Comparison of ENCODE assay signal across 8 cellular contexts in genomic region chr5:60843693-60844428, GRCh38. TPM values are rescaled to one million over a fixed set of nuclear protein-coding genes. Genes with fewer than 3 reads are reported as not detected.
DNase-seq lines count a peak whose midpoint lies in the region; ATAC-seq and TF ChIP-seq lines count a peak whose summit lies in the region.

Gene ELOVL7, minus strand, starts transcription at chr5:60844269. Its CDS starts 56,872 bp downstream, at chr5:60787397.

- peak within 1 kb of the TSS; percentile 92 for H3K18ac ChIP-seq in neuronal stem cell (ENCODE audit: low read length)

- H3K79me1 ChIP-seq in neuronal stem cell (ENCODE audit: low read depth, low read length) = no peaks in the 10 kb centered on the region

- no peaks in the 10 kb centered on the region for H3K9me3 ChIP-seq in CD4-positive, alpha-beta T cell (ENCODE audit: control insufficient read depth, low read length)
- no peaks in the 10 kb centered on the region for H3K9me3 ChIP-seq in neuronal stem cell (replicated peaks in 1 of 2; ENCODE audit: control insufficient read depth in 2 of 2, insufficient read depth in 1 of 2, low read depth in 1 of 2, low read length in 2 of 2)
- no peaks in the 10 kb centered on the region for H3K9me3 ChIP-seq in upper lobe of left lung

- no peak within 1 kb of the TSS for H3K27ac ChIP-seq in CD4-positive, alpha-beta T cell (ENCODE audit: low read depth, low read length)
- H3K27ac ChIP-seq in foreskin keratinocyte = peak within 1 kb of the TSS; percentile 73
- H3K27ac ChIP-seq in neuronal stem cell (replicated peaks; ENCODE audit: low read length) = no peak within 1 kb of the TSS
- peak within 1 kb of the TSS in 1 of 4 donors; percentile 69 for H3K27ac ChIP-seq in upper lobe of left lung

- peak within 1 kb of the TSS; percentile 66 for H3K4me3 Mint-ChIP-seq in CD4-positive, alpha-beta T cell

- H3K4me3 ChIP-seq in neuronal stem cell (ENCODE audit: low read length in 2 of 2) = peak within 1 kb of the TSS; percentile 57 to 97
- H3K4me3 ChIP-seq in upper lobe of left lung = peak within 1 kb of the TSS; percentile 30 to 84 (median 71)

- H3K4me1 ChIP-seq in foreskin keratinocyte (no peaks in the 10 kb centered on the region), neuronal stem cell (ENCODE audit: control insufficient read depth in 2 of 2, insufficient read depth in 1 of 2, low read depth in 1 of 2, low read length in 2 of 2) (peaks cover 3 to 5% of the 10 kb centered on the region in 2 donors), upper lobe of left lung (peaks cover 7 to 22% (median 8%) of the 10 kb centered on the region in 4 donors)

- H3K4ac ChIP-seq in neuronal stem cell (ENCODE audit: low read length) = no peak within 1 kb of the TSS

- H3K27me3 ChIP-seq in CD4-positive, alpha-beta T cell (ENCODE audit: control insufficient read depth, insufficient read depth, low read length) = peaks cover 65% of the 10 kb centered on the region
- H3K27me3 ChIP-seq in foreskin keratinocyte (no peaks in the 10 kb centered on the region), neuronal stem cell (ENCODE audit: control insufficient read depth in 3 of 3, insufficient read depth in 3 of 3, low read depth in 1 of 3, low read length in 3 of 3) (peaks cover 10 to 80% (median 22%) of the 10 kb centered on the region in 3 experiments), upper lobe of left lung (peaks cover 0 to 6% (median 2%) of the 10 kb centered on the region in 4 donors)

- peak in 3 of 10 experiments; percentile 2 to 5 (median 4) for DNase-seq in CD4-positive, alpha-beta T cell
- DNase-seq in GM19238 (ENCODE audit: insufficient read length, low spot score) (peak; percentile 70), NCI-H524 (lab: John Stamatoyannopoulos, UW) (peak; percentile 48 to 70), activated T-cell treated with anti-CD3 and anti-CD28 coated beads for 48 hours (ENCODE audit: low read depth) (peak; percentile 52), foreskin keratinocyte (peak; percentile 41 to 68), neuronal stem cell (ENCODE audit: low spot score) (peak; percentile 69), upper lobe of left lung (peak; percentile 84 to 95)

- no peak within 1 kb of the TSS for H4K91ac ChIP-seq in neuronal stem cell (ENCODE audit: low read depth, low read length, poor library complexity)

- no peaks in the 10 kb centered on the region for H3K36me3 ChIP-seq in neuronal stem cell (replicated peaks in 1 of 2; ENCODE audit: control insufficient read depth in 2 of 2, insufficient read depth in 2 of 2, low read length in 2 of 2)
- H3K36me3 ChIP-seq in upper lobe of left lung = no peaks in the 10 kb centered on the region

- peak within 1 kb of the TSS; percentile 98 for H2AFZ ChIP-seq in neuronal stem cell (ENCODE audit: low read length)

- peak within 1 kb of the TSS; percentile 33 for H3K9ac ChIP-seq in neuronal stem cell (ENCODE audit: low read depth, low read length, poor library complexity)

- no peaks in the 10 kb centered on the region for H3K36me3 Mint-ChIP-seq in CD4-positive, alpha-beta T cell (ENCODE audit: low read depth)

- no peak for TF ChIP-seq CTCF in CD4-positive, alpha-beta T cell (IDR thresholded peaks at IDR 0.05)
- no peak for TF ChIP-seq CTCF in foreskin keratinocyte (conservative IDR thresholded peaks at IDR 0.05)
- peak in 3 of 6 experiments; percentile 31 to 62 (median 41) for TF ChIP-seq CTCF in upper lobe of left lung (IDR thresholded peaks at IDR 0.05)

- H2BK12ac ChIP-seq in neuronal stem cell (ENCODE audit: low read length) = no peak within 1 kb of the TSS

- H3K27ac Mint-ChIP-seq in CD4-positive, alpha-beta T cell = no peak within 1 kb of the TSS

- no peak within 1 kb of the TSS for H2BK120ac ChIP-seq in neuronal stem cell (ENCODE audit: low read depth, low read length)

- WGBS in neuronal stem cell (ENCODE audit: extremely low coverage in 2 of 2, insufficient read length in 2 of 2, insufficient replicate concordance in 1 of 2), 2 donors = no CpG with 5 or more reads among the region's 98 CpGs
- WGBS in upper lobe of left lung, 2 donors = 0 to 1% methylated on average over 1 to 40 of the region's 98 CpGs

- peak; percentile 37 for ATAC-seq in CD4-positive, alpha-beta T cell (ENCODE audit: poor library complexity)
- ATAC-seq in HG03175 (IDR thresholded peaks at IDR 0.05; ENCODE audit: unreplicated experiment) (peak; percentile 86), foreskin keratinocyte (peak; percentile 93), upper lobe of left lung (ENCODE audit: low FRiP score in 2 of 2) (peak; percentile 85 to 95)

- H3K27me3 Mint-ChIP-seq in CD4-positive, alpha-beta T cell = peaks cover 62% of the 10 kb centered on the region

- H3K4me1 Mint-ChIP-seq in CD4-positive, alpha-beta T cell (ENCODE audit: low read depth) = peaks cover 9% of the 10 kb centered on the region

- H3K4me2 ChIP-seq in neuronal stem cell (ENCODE audit: insufficient read depth, low read length, poor library complexity, severe bottlenecking) = peak within 1 kb of the TSS; percentile 83

- CTCF ChIA-PET in CD4-positive, alpha-beta T cell (lab: Charles Lee) = interaction anchor here (0.6 kb wide), 1 partner anchor 927 kb away, joined by 4 read pairs; no protein-coding TSS in a partner anchor

- POLR2A ChIA-PET in CD4-positive, alpha-beta T cell (lab: Charles Lee) = no interaction called here

- H3K14ac ChIP-seq in neuronal stem cell (ENCODE audit: low read length) = no peak within 1 kb of the TSS

- no peak for TF ChIP-seq EP300 in upper lobe of left lung (IDR thresholded peaks at IDR 0.05)

- no peak within 1 kb of the TSS for H4K8ac ChIP-seq in neuronal stem cell (ENCODE audit: low read depth, low read length)

- H2AK5ac ChIP-seq in neuronal stem cell (ENCODE audit: low read depth, low read length) = no peak within 1 kb of the TSS

- peak in 1 of 4 donors; percentile 71 for TF ChIP-seq POLR2A in upper lobe of left lung (IDR thresholded peaks at IDR 0.05)

- no peaks in the 10 kb centered on the region for H3K9me3 Mint-ChIP-seq in CD4-positive, alpha-beta T cell

- H3K23ac ChIP-seq in neuronal stem cell (ENCODE audit: low read depth, low read length, poor library complexity) = peak within 1 kb of the TSS; percentile 14

- H2BK15ac ChIP-seq in neuronal stem cell (ENCODE audit: low read length) = peak within 1 kb of the TSS; percentile 41

- no peak within 1 kb of the TSS for H2BK5ac ChIP-seq in neuronal stem cell (ENCODE audit: low read length)

- intact Hi-C loops in CD4-positive, alpha-beta T cell (cut with DNase I, micrococcal nuclease) = no loop called here

RNA-seq across cellular contexts. Expression of gene ELOVL7, which starts in this region (rescaled TPM):
- total RNA-seq in CD4-positive, alpha-beta T cell = not detected
- total RNA-seq in foreskin keratinocyte (7.2 and 8.3 TPM in 2 replicates), upper lobe of left lung (10 to 100 TPM in 2 of 6 donors, 1 to 10 TPM in 4; 1.9 to 17.7 (median 6.7) TPM)
- polyA plus RNA-seq in foreskin keratinocyte = 2.5 and 3.0 TPM in 2 replicates
- 1.7 TPM for polyA plus RNA-seq in neuronal stem cell (2013, experiment 1 of 2)
- polyA plus RNA-seq in neuronal stem cell (2013, experiment 2 of 2) = 1.8 TPM

Comparison
In these comparisons a context has a peak if more than half of its experiments do, and no peak if none do; other contexts are left out.
1. Peak in ATAC-seq in CD4-positive, alpha-beta T cell; RNA of the gene not detected or under 1 TPM.
2. ATAC-seq: peak in every context shown above with its lines; median percentile 93 in foreskin keratinocyte; 90 in upper lobe of left lung; 86 in HG03175; 37 in CD4-positive, alpha-beta T cell.